ENCODE assay signal across 14 cellular contexts in the genomic region with DNA sequence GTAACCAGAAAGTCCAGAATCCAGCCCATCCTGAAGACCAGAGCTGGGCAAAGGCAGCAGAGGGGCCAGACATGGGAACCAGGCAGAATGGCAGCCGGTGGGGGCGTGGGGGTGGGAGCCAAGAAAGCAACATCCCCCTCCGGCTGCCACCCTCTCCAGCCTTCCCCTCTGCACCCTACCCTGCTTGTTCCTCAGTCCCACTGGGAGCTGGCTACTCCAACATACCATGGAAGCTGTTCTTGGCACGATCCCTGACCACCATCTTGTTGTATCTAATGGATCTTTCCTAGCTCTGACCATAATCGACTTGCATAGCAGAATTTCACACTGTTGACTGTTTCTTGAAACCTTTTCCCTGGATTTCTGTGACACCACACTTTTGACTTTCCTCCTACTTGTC.
"Had no signal": no experiment of that assay in that cellular context is flagged by ENCODE, and none has a peak within 500 bp of the region (broad histone marks: within the 10 kb centered on the region; RNA-seq: fewer than 3 reads in every experiment).

No MANE protein-coding gene starts in this region.

- H3K27ac Mint-ChIP-seq: activated naive CD4-positive, alpha-beta T cell treated with anti-CD3 and anti-CD28 coated beads, Interleukin-2, amount 10 ng/mL, durations not matched to agents 7 days and 5 days; activated T-cell treated with anti-CD3 and anti-CD28 coated beads, Interleukin-2, amount 50 U/mL, for 24 hours; natural killer cell had no signal

- H3K9me3 ChIP-seq: uterus had no signal

- H3K27ac ChIP-seq: tibial nerve, uterus had no signal

- ATAC-seq: left colon, natural killer cell had no signal

- H3K27me3 Mint-ChIP-seq: activated naive CD4-positive, alpha-beta T cell treated with anti-CD3 and anti-CD28 coated beads, Interleukin-2, amount 10 ng/mL, durations not matched to agents 7 days and 5 days; activated T-cell treated with anti-CD3 and anti-CD28 coated beads, Interleukin-2, amount 50 U/mL, for 24 hours had no signal

- H3K4me3 Mint-ChIP-seq: activated naive CD4-positive, alpha-beta T cell treated with anti-CD3 and anti-CD28 coated beads, Interleukin-2, amount 10 ng/mL, durations not matched to agents 7 days and 5 days; activated T-cell treated with anti-CD3 and anti-CD28 coated beads, Interleukin-2, amount 50 U/mL, for 24 hours; natural killer cell had no signal

- H3K9me3 Mint-ChIP-seq: activated T-cell treated with anti-CD3 and anti-CD28 coated beads, Interleukin-2, amount 50 U/mL, for 24 hours; natural killer cell had no signal

- DNase-seq: activated CD4-positive, alpha-beta T cell treated with anti-CD3 and anti-CD28 coated beads, Interleukin-2, amount 50 U/mL, for 4 hours; activated CD4-positive, CD25-positive, alpha-beta regulatory T cell treated with anti-CD3 and anti-CD28 coated beads, Interleukin-2, amount 50 U/mL, for 72 hours; activated naive CD4-positive, alpha-beta T cell treated with anti-CD3 and anti-CD28 coated beads, Interleukin-2, amount 10 ng/mL, durations not matched to agents 7 days and 5 days; activated T-cell treated with anti-CD3 and anti-CD28 coated beads, Interleukin-2, amount 50 U/mL, for 24 hours; cortex of kidney; effector CD8-positive, alpha-beta T cell; head of caudate nucleus; left colon; natural killer cell; nucleus accumbens; stimulated activated naive CD4-positive, alpha-beta T cell; T1000; uterus had no signal
